ENCODE assay signal across 17 cellular contexts in the genomic region with DNA sequence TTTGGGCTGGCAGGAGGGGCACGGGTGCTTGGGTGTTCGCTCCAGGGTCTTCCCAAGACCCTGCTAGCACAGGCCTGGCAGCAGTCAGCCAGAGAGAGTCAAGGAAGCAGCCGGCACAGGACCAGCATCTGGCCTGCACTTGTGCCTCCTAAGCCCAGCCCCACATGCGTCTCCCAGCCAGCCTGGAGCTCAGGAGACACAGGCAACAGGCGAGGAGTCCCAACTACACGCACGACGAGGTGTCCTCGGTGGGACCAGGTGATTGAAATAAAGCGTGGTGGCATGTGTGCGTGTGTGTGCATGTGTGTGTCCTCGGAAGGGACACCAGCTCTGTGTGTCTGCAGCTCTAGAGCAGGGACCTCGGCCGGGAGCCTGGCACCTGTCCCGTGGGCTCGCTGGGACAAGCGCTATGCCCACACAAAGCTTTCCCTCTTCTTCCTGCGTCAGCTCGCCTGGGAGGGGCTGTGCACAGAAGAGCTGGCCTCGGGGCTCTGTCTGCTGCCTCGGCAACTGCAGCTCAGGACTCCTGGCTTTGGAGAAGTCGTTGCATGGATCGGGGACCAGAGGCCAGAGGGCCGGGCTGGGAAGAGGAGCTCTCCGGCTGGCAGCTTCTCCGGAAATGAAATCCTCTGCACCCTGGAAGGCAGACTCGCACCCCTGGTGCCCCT. TPM values are rescaled to one million over a fixed set of nuclear protein-coding genes. Genes with fewer than 3 reads are reported as not detected.
DNase-seq lines count a peak whose midpoint lies in the region; ATAC-seq, FAIRE-seq and TF ChIP-seq lines count a peak whose summit lies in the region.
"Had no signal": no experiment of that assay in that cellular context is flagged by ENCODE, and none has a peak within 500 bp of the region (broad histone marks: within the 10 kb centered on the region; RNA-seq: fewer than 3 reads in every experiment).

No MANE protein-coding gene starts in this region.

- FAIRE-seq in urothelium cell line (lab: Jason Lieb, UNC), result peak; percentile 58
- FAIRE-seq: TTC549 had no signal

- no peak overlapping the region for H3K27ac ChIP-seq in left lung
- no peak overlapping the region for H3K27ac ChIP-seq in effector memory CD4-positive, alpha-beta T cell (ENCODE audit: insufficient read depth, low read length, poor library complexity, severe bottlenecking)
- H3K27ac ChIP-seq: KMS-11 had no signal

- no peak overlapping the region for H3K4me3 ChIP-seq in left lung
- H3K4me3 ChIP-seq in effector memory CD4-positive, alpha-beta T cell (ENCODE audit: insufficient read depth, low read depth, low read length, poor library complexity, severe bottlenecking), result no peak overlapping the region
- H3K4me3 ChIP-seq: HAP-1 had no signal

- ATAC-seq in left lung (no peak), HG02981 (IDR thresholded peaks at IDR 0.05; ENCODE audit: unreplicated experiment) (no peak)

- H3K36me3 ChIP-seq in left lung, result no peaks in the 10 kb centered on the region
- no peaks in the 10 kb centered on the region for H3K36me3 ChIP-seq in effector memory CD4-positive, alpha-beta T cell (ENCODE audit: control insufficient read depth, insufficient read depth, low read length)
- H3K36me3 ChIP-seq: HAP-1 had no signal

- H3K4me1 ChIP-seq in left lung, result peaks cover 0 to 7% of the 10 kb centered on the region in 2 donors
- peaks cover 5% of the 10 kb centered on the region for H3K4me1 ChIP-seq in effector memory CD4-positive, alpha-beta T cell (ENCODE audit: control insufficient read depth, insufficient read depth, low read length, poor library complexity, severe bottlenecking)
- H3K4me1 ChIP-seq: HAP-1 had no signal

- no peaks in the 10 kb centered on the region for H3K9me3 ChIP-seq in left lung
- no peaks in the 10 kb centered on the region for H3K9me3 ChIP-seq in effector memory CD4-positive, alpha-beta T cell (ENCODE audit: control insufficient read depth, low read length)
- H3K9me3 ChIP-seq: HAP-1 had no signal

- H3K27me3 ChIP-seq in left lung, result peaks cover 13 to 84% of the 10 kb centered on the region in 2 donors
- no peaks in the 10 kb centered on the region for H3K27me3 ChIP-seq in effector memory CD4-positive, alpha-beta T cell (replicated peaks; ENCODE audit: control insufficient read depth, insufficient read depth, low read length, poor library complexity, severe bottlenecking)

- DNase-seq in activated naive CD4-positive, alpha-beta T cell treated with anti-CD3 and anti-CD28 coated beads, Interleukin-2, amount 50 U/mL, for 16 hours, result peak; percentile 4
- no peak for DNase-seq in activated naive CD4-positive, alpha-beta T cell (lab: John Stamatoyannopoulos, UW)
- DNase-seq in RPMI8226 (peak; percentile 6), left lung (peak; percentile 20 to 67), urothelium cell line (ENCODE audit: low spot score) (no peak), cortex of kidney (lab: John Stamatoyannopoulos, UW) (no peak)
- DNase-seq in effector memory CD4-positive, alpha-beta T cell, result no peak
- DNase-seq: activated CD4-positive, alpha-beta T cell treated with anti-CD3 and anti-CD28 coated beads, Interleukin-2, amount 10 ng/mL, durations not matched to agents 7 days and 5 days; activated CD8-positive, alpha-beta memory T cell treated with anti-CD3 and anti-CD28 coated beads, Interleukin-2, amount 50 U/mL, for 4 hours; CD4-positive, alpha-beta memory T cell; hippocampal formation; NCI-H2029 treated with DMSO at 0.1 percent for 48 hours; NCI-H510A had no signal

- TF ChIP-seq CTCF in left lung (IDR thresholded peaks at IDR 0.05), result no peak

- intact Hi-C loops in left lung (cut with DNase I), result no loop called here

RNA-seq across cellular contexts. Expression of a gene that starts 14.7 kb away (rescaled TPM):
- total RNA-seq in left lung, result 1 to 10 TPM in 1 of 2 donors, under 1 TPM in 1; 0.99 to 1.0 TPM

Comparison
In these comparisons a context has a peak if more than half of its experiments do, and no peak if none do; other contexts are left out.
1. DNase-seq: peak in activated naive CD4-positive, alpha-beta T cell treated with anti-CD3 and anti-CD28 coated beads, Interleukin-2, amount 50 U/mL, for 16 hours (single experiment), RPMI8226 (single experiment) and left lung (2 of 2); none in activated naive CD4-positive, alpha-beta T cell (0 of 4), urothelium cell line (single experiment), effector memory CD4-positive, alpha-beta T cell (0 of 3) and cortex of kidney (single experiment).